Comparison of ENCODE assay signal across 7 cellular contexts in the genomic region with DNA sequence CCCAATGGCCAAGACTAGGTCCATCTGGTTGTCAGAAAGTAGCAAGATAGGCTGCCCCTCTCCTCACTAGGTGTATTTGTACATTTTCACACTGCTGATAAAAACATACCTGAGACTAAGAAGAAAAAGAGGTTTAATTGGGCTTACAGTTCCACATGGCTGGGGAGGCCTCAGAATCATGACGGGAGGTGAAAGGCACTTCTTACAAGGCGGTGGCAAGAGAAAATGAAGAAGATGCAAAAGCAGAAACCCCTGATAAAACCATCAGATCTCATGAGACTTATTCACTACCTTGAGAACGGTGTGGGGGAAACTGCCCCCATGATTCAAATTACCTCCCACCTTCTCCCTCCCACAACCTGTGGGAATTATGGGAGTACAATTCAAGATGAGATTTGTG. TPM values are rescaled to one million over a fixed set of nuclear protein-coding genes. Genes with fewer than 3 reads are reported as not detected.
"Had no signal": no experiment of that assay in that cellular context is flagged by ENCODE, and none has a peak within 500 bp of the region (broad histone marks: within the 10 kb centered on the region; RNA-seq: fewer than 3 reads in every experiment).

No MANE protein-coding gene starts in this region.

RNA-seq across cellular contexts. Expression of a gene that starts 28.2 kb away (rescaled TPM):
- total RNA-seq: activated CD4-positive, alpha-beta memory T cell treated with anti-CD3 and anti-CD28 coated beads, Interleukin-2, amount 10 ng/mL, durations not matched to agents 7 days and 5 days; LHCN-M2; M059J had no signal

RNA-seq across cellular contexts. Expression of a gene that starts 48.5 kb away (rescaled TPM):
- total RNA-seq: activated CD4-positive, alpha-beta memory T cell treated with anti-CD3 and anti-CD28 coated beads, Interleukin-2, amount 10 ng/mL, durations not matched to agents 7 days and 5 days; activated CD8-positive, alpha-beta memory T cell treated with anti-CD3 and anti-CD28 coated beads for 36 hours; activated naive CD4-positive, alpha-beta T cell treated with anti-CD3 and anti-CD28 coated beads, Interleukin-2, amount 50 U/mL, for 72 hours; astrocyte; LHCN-M2; M059J; PC-9 had no signal
